In the genomic region with DNA sequence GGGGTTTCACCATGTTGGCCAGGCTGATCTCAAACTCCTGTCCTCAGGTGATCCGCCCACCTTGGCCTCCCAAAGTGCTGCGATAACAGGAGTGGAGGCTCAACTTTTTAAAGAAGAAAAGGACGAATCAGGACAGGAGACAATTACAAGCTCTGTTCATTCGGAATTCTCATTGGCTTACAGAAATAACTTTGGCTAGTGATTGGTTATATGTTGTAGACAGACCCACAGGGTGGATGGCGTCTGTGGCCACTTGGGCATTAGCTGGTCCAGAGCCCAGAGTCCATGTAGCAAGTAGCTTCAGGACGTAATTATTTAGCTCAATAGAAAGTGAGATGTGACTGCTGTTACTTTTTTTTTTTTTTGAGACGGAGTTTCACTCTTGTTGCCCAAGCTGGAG, we compare ENCODE assay signal across 18 cellular contexts. TPM values are rescaled to one million over a fixed set of nuclear protein-coding genes. Genes with fewer than 3 reads are reported as not detected.
DNase-seq lines count a peak whose midpoint lies in the region; ATAC-seq, FAIRE-seq and TF ChIP-seq lines count a peak whose summit lies in the region.
"Had no signal": no experiment of that assay in that cellular context is flagged by ENCODE, and none has a peak within 500 bp of the region (broad histone marks: within the 10 kb centered on the region; RNA-seq: fewer than 3 reads in every experiment).

No MANE protein-coding gene starts in this region.

- H3K79me2 ChIP-seq in astrocyte (ENCODE audit: insufficient read depth, low read length): no peaks in the 10 kb centered on the region

- H3K27ac ChIP-seq in astrocyte (ENCODE audit: low read depth, low read length) (no peak overlapping the region), tibial nerve (no peak overlapping the region)

- ATAC-seq in activated CD4-positive, alpha-beta T cell treated with anti-CD3 and anti-CD28 coated beads for 36 hours: no peak
- ATAC-seq: PC-3 had no signal

- peaks cover 10% of the 10 kb centered on the region for H3K4me1 Mint-ChIP-seq in astrocyte (ENCODE audit: low read depth, unreplicated experiment)
- H3K4me1 Mint-ChIP-seq in activated CD4-positive, alpha-beta T cell treated with anti-CD3 and anti-CD28 coated beads for 36 hours: peaks cover 8% of the 10 kb centered on the region
- H3K4me1 Mint-ChIP-seq: CD4-positive, CD25-positive, alpha-beta regulatory T cell had no signal

- H3K27ac Mint-ChIP-seq in astrocyte (ENCODE audit: unreplicated experiment): peak overlapping the region; percentile 11
- H3K27ac Mint-ChIP-seq in activated CD4-positive, alpha-beta T cell treated with anti-CD3 and anti-CD28 coated beads for 36 hours: no peak overlapping the region
- H3K27ac Mint-ChIP-seq: CD4-positive, CD25-positive, alpha-beta regulatory T cell had no signal

- WGBS in tibial nerve, 2 donors: 77 to 83% methylated on average over 7 of the region's 7 CpGs

- H3K27me3 ChIP-seq in H7 (ENCODE audit: control insufficient read depth, insufficient read depth, low read length) (no peaks in the 10 kb centered on the region), astrocyte (ENCODE audit: insufficient read depth, low read length) (peaks cover 6% of the 10 kb centered on the region), tibial nerve (no peaks in the 10 kb centered on the region)
- H3K27me3 ChIP-seq: MG63 had no signal

- peaks cover 5% of the 10 kb centered on the region for H4K20me1 ChIP-seq in astrocyte (ENCODE audit: insufficient read depth, low read length)

- no peaks in the 10 kb centered on the region for H3K36me3 Mint-ChIP-seq in astrocyte (ENCODE audit: low read depth, unreplicated experiment)
- H3K36me3 Mint-ChIP-seq in activated CD4-positive, alpha-beta T cell treated with anti-CD3 and anti-CD28 coated beads for 36 hours (ENCODE audit: low read depth): no peaks in the 10 kb centered on the region
- H3K36me3 Mint-ChIP-seq: CD4-positive, CD25-positive, alpha-beta regulatory T cell had no signal

- no peak for FAIRE-seq in astrocyte (lab: Jason Lieb, UNC)

- no peak overlapping the region for H2AFZ ChIP-seq in astrocyte (ENCODE audit: low read depth, low read length)

- no peak overlapping the region for H3K9ac ChIP-seq in astrocyte (ENCODE audit: low read length)

- H3K36me3 ChIP-seq in H7 (replicated peaks; ENCODE audit: control insufficient read depth, insufficient read depth, low read length) (no peaks in the 10 kb centered on the region), astrocyte (ENCODE audit: insufficient read depth, low read length) (no peaks in the 10 kb centered on the region), tibial nerve (no peaks in the 10 kb centered on the region)
- H3K36me3 ChIP-seq: MG63 had no signal

- TF ChIP-seq CTCF in astrocyte (IDR thresholded peaks at IDR 0.05; ENCODE audit: insufficient read depth, low read depth, low read length) (no peak), fibroblast of the aortic adventitia (IDR thresholded peaks at IDR 0.05; ENCODE audit: insufficient read depth, low read length) (no peak), tibial nerve (IDR thresholded peaks at IDR 0.05) (no peak)

- no peak for TF ChIP-seq POLR2A in tibial nerve (IDR thresholded peaks at IDR 0.05)

- peaks cover 19% of the 10 kb centered on the region for H3K27me3 Mint-ChIP-seq in astrocyte (ENCODE audit: low read depth, unreplicated experiment)
- peaks cover 6% of the 10 kb centered on the region for H3K27me3 Mint-ChIP-seq in activated CD4-positive, alpha-beta T cell treated with anti-CD3 and anti-CD28 coated beads for 36 hours

- DNase-seq in H7: peak; percentile 26
- no peak for DNase-seq in astrocyte (ENCODE audit: low read depth)
- DNase-seq in fibroblast of the aortic adventitia (ENCODE audit: low read depth): peak; percentile 41
- no peak for DNase-seq in activated CD4-positive, alpha-beta T cell treated with anti-CD3 and anti-CD28 coated beads for 36 hours
- no peak for DNase-seq in NCI-H1417 (lab: John Stamatoyannopoulos, UW)
- DNase-seq in activated CD4-positive, alpha-beta T cell treated with anti-CD3 and anti-CD28 coated beads for 1 hour: no peak
- no peak for DNase-seq in tibial nerve (ENCODE audit: low spot score in 2 of 2)
- DNase-seq: CD4-positive, CD25-positive, alpha-beta regulatory T cell; DMS79; GOT3; MG63; NCI-H1417 treated with DMSO at 0.1 percent for 48 hours; NCI-H187; NCI-H446; NCI-H526 treated with DMSO at 0.1 percent for 48 hours; PC-3; Right ventricle myocardium superior; SW 1271 had no signal

- no peak overlapping the region for H3K4me3 ChIP-seq in H7 (ENCODE audit: insufficient read depth, low read depth, low read length)
- no peak overlapping the region for H3K4me3 ChIP-seq in astrocyte (ENCODE audit: insufficient read depth, low read depth, low read length)
- H3K4me3 ChIP-seq in fibroblast of the aortic adventitia (ENCODE audit: low read depth, low read length): no peak overlapping the region
- no peak overlapping the region for H3K4me3 ChIP-seq in tibial nerve
- H3K4me3 ChIP-seq: MG63 had no signal

- intact Hi-C loops in activated CD4-positive, alpha-beta T cell treated with anti-CD3 and anti-CD28 coated beads for 36 hours (cut with DNase I, micrococcal nuclease): no loop called here

- H3K9me3 ChIP-seq in astrocyte (ENCODE audit: insufficient read depth, low read depth, low read length): no peaks in the 10 kb centered on the region
- peaks cover 0 to 6% (median 0%) of the 10 kb centered on the region in 4 donors for H3K9me3 ChIP-seq in tibial nerve
- H3K9me3 ChIP-seq: MG63 had no signal

- TF ChIP-seq EP300 in tibial nerve (IDR thresholded peaks at IDR 0.05): no peak

- no peak overlapping the region for H3K4me2 ChIP-seq in astrocyte (ENCODE audit: low read length)

- H3K9me3 Mint-ChIP-seq in astrocyte (ENCODE audit: unreplicated experiment): no peaks in the 10 kb centered on the region
- no peaks in the 10 kb centered on the region for H3K9me3 Mint-ChIP-seq in activated CD4-positive, alpha-beta T cell treated with anti-CD3 and anti-CD28 coated beads for 36 hours (ENCODE audit: low read depth)

- POLR2A ChIA-PET in activated CD4-positive, alpha-beta T cell treated with anti-CD3 and anti-CD28 coated beads for 36 hours (lab: Charles Lee): no interaction called here

- CTCF ChIA-PET in activated CD4-positive, alpha-beta T cell treated with anti-CD3 and anti-CD28 coated beads for 36 hours (lab: Charles Lee): no interaction called here

- H3K4me1 ChIP-seq in astrocyte (ENCODE audit: insufficient read depth, low read length) (no peaks in the 10 kb centered on the region), tibial nerve (peaks cover 0 to 8% (median 0%) of the 10 kb centered on the region in 4 donors)

- H3K4me3 Mint-ChIP-seq in astrocyte (ENCODE audit: unreplicated experiment): no peak overlapping the region
- H3K4me3 Mint-ChIP-seq in activated CD4-positive, alpha-beta T cell treated with anti-CD3 and anti-CD28 coated beads for 36 hours: no peak overlapping the region

RNA-seq across cellular contexts. Expression of gene FSCN1, which starts 8.5 kb away (rescaled TPM):
- total RNA-seq in H7 (2014; rRNA removed; shearing (Covaris generic)): 725 and 892 TPM in 2 replicates
- 629 and 685 TPM in 2 replicates for total RNA-seq in astrocyte
- 105 and 213 TPM in 2 replicates for total RNA-seq in fibroblast of the aortic adventitia (ENCODE audit: low replicate concordance)
- 10 to 100 TPM; 18.5 to 21.0 TPM for total RNA-seq in activated CD4-positive, alpha-beta T cell treated with anti-CD3 and anti-CD28 coated beads for 36 hours
- total RNA-seq in tibial nerve: 100 to 1,000 TPM in 3 of 4 donors, 10 to 100 TPM in 1; 88.8 to 197 (median 145) TPM

RNA-seq across cellular contexts. Expression of gene ACTB, which starts 53.7 kb away (rescaled TPM):
- 5,240 and 5,611 TPM in 2 replicates for total RNA-seq in H7 (2014; rRNA removed; shearing (Covaris generic))
- 8,286 and 8,942 TPM in 2 replicates for total RNA-seq in astrocyte
- total RNA-seq in fibroblast of the aortic adventitia (ENCODE audit: low replicate concordance): 3,820 and 8,760 TPM in 2 replicates
- total RNA-seq in activated CD4-positive, alpha-beta T cell treated with anti-CD3 and anti-CD28 coated beads for 36 hours: over 10,000 TPM in 1 of 2 experiments, 1,000 to 10,000 TPM in 1; 9,205 to 11,516 TPM
- 1,000 to 10,000 TPM; 2,341 to 3,557 (median 2,894) TPM for total RNA-seq in tibial nerve

Comparison
In these comparisons a context has a peak if more than half of its experiments do, and no peak if none do; other contexts are left out.
1. DNase-seq: peak in H7 (single experiment) and fibroblast of the aortic adventitia (single experiment); none in astrocyte (single experiment), activated CD4-positive, alpha-beta T cell treated with anti-CD3 and anti-CD28 coated beads for 36 hours (single experiment), NCI-H1417 (0 of 3), activated CD4-positive, alpha-beta T cell treated with anti-CD3 and anti-CD28 coated beads for 1 hour (single experiment) and tibial nerve (0 of 2).